ENCODE assay signal across 19 cellular contexts in genomic region chr14:45028107-45028626, GRCh38. TPM values are rescaled to one million over a fixed set of nuclear protein-coding genes. Genes with fewer than 3 reads are reported as not detected.
DNase-seq lines count a peak whose midpoint lies in the region; ATAC-seq, FAIRE-seq and TF ChIP-seq lines count a peak whose summit lies in the region.
"Had no signal": no experiment of that assay in that cellular context is flagged by ENCODE, and none has a peak within 500 bp of the region (broad histone marks: within the 10 kb centered on the region; RNA-seq: fewer than 3 reads in every experiment).

No MANE protein-coding gene starts in this region.

- ATAC-seq in HG03159 (IDR thresholded peaks at IDR 0.05; ENCODE audit: unreplicated experiment), result peak; percentile 60
- no peak for ATAC-seq in left ventricle myocardium superior
- ATAC-seq: T-cell had no signal

- in situ Hi-C loops in GM13977 (cut with MboI; ENCODE audit: low pct_unique_long_range_greater_than_20kb, low sequenced_read_pairs, unreplicated experiment), result no loop called here

- H3K27ac ChIP-seq in kidney (ENCODE audit: low read depth in 2 of 2, low read length in 2 of 2), result no peak overlapping the region
- H3K27ac ChIP-seq: BLaER1, PC-9, SK-N-MC had no signal

- peaks cover 2 to 14% of the 10 kb centered on the region in 2 donors for H3K36me3 ChIP-seq in kidney (ENCODE audit: control insufficient read depth in 1 of 2, insufficient read depth in 2 of 2, low read length in 2 of 2)

- intact Hi-C loops in kidney (cut with DNase I), result no loop called here
- intact Hi-C loops in left ventricle myocardium superior (cut with micrococcal nuclease), result no loop called here

- H3K9ac ChIP-seq in kidney (ENCODE audit: low read length in 2 of 2), result no peak overlapping the region
- H3K9ac ChIP-seq: BLaER1 had no signal

- DNase-seq in GM13977 (ENCODE audit: low spot score) (peak; percentile 28), GM20000 (ENCODE audit: low spot score) (peak; percentile 9), kidney (no peak), left ventricle myocardium superior (no peak), NCI-H2107 (lab: John Stamatoyannopoulos, UW) (no peak)
- no peak for DNase-seq in stimulated activated CD4-positive, alpha-beta T cell treated with anti-CD3 and anti-CD28 coated beads, Interleukin-15, amount 100 ng/mL, for 24 hours
- DNase-seq: CD8-positive, alpha-beta memory T cell; MG63; NCI-H1092 treated with DMSO at 0.1 percent for 48 hours; NCI-H1694; NCI-H2171; NCI-H446 treated with DMSO at 0.1 percent for 48 hours; NCI-H748 treated with DMSO at 0.1 percent for 48 hours; PC-9; T-cell had no signal

- H3K9me3 ChIP-seq in kidney (ENCODE audit: control insufficient read depth in 1 of 2, low read length in 2 of 2), result no peaks in the 10 kb centered on the region
- H3K9me3 ChIP-seq: BLaER1, MG63 had no signal

- no peaks in the 10 kb centered on the region for H3K4me1 ChIP-seq in kidney (ENCODE audit: control insufficient read depth in 1 of 2, insufficient read depth in 1 of 2, low read depth in 1 of 2, low read length in 2 of 2)
- H3K4me1 ChIP-seq: BLaER1 had no signal

- H3K4me3 ChIP-seq in kidney (ENCODE audit: low read length in 2 of 2), result no peak overlapping the region
- H3K4me3 ChIP-seq: BLaER1, MG63, PC-9, SK-N-MC had no signal

- TF ChIP-seq CTCF in GM13977 (IDR thresholded peaks at IDR 0.05; ENCODE audit: extremely low read depth, insufficient read depth, missing control alignments) (no peak), GM20000 (IDR thresholded peaks at IDR 0.05; ENCODE audit: extremely low read depth, missing control alignments) (no peak), kidney (IDR thresholded peaks at IDR 0.05; ENCODE audit: borderline replicate concordance, extremely low read depth, insufficient read depth) (no peak)

- FAIRE-seq in kidney (lab: Jason Lieb, UNC), result peak; percentile 30
- FAIRE-seq: H1 had no signal

RNA-seq across cellular contexts. Expression of gene PRPF39, which starts 55.7 kb away (rescaled TPM):
- total RNA-seq in kidney (35.6 TPM), left ventricle myocardium superior (14.4 TPM)
- 15.4 TPM for polyA plus RNA-seq in kidney (ENCODE audit: insufficient read depth, low read depth, low replicate concordance)

Comparison
In these comparisons a context has a peak if more than half of its experiments do, and no peak if none do; other contexts are left out.
1. DNase-seq: peak in GM13977 (single experiment) and GM20000 (single experiment); none in kidney (single experiment), left ventricle myocardium superior (single experiment), NCI-H2107 (single experiment) and stimulated activated CD4-positive, alpha-beta T cell treated with anti-CD3 and anti-CD28 coated beads, Interleukin-15, amount 100 ng/mL, for 24 hours (single experiment).